In genomic region chr11:85663781-85664560, GRCh38 we compare ENCODE assay signal across 8 cellular contexts. TPM values are rescaled to one million over a fixed set of nuclear protein-coding genes. Genes with fewer than 3 reads are reported as not detected.
DNase-seq lines count a peak whose midpoint lies in the region; ATAC-seq and TF ChIP-seq lines count a peak whose summit lies in the region.

No MANE protein-coding gene starts in this region.

- in situ Hi-C loops in GM23248 (cut with MboI): no loop called here

- H3K9ac ChIP-seq in GM23248 (peak overlapping the region; percentile 99), SK-N-MC (ENCODE audit: insufficient read length) (peak overlapping the region; percentile 99), parathyroid adenoma (peak overlapping the region; percentile 98)

- peak; percentile 85 for ATAC-seq in Right ventricle myocardium superior (ENCODE audit: poor library complexity)

- H3K27ac ChIP-seq in GM23248 (peak overlapping the region; percentile 99), KOPT-K1 (ENCODE audit: low read depth, low read length, poor library complexity, severe bottlenecking) (peak overlapping the region; percentile 97), SK-N-MC (peak overlapping the region; percentile 87; the same call in 1 of the 2 replicates), parathyroid adenoma (peak overlapping the region; percentile 96)

- peaks cover 16% of the 10 kb centered on the region; the same call in 1 of the 2 replicates for H4K20me1 ChIP-seq in GM23248 (ENCODE audit: insufficient read depth)

- peaks cover 19% of the 10 kb centered on the region for H3K36me3 Mint-ChIP-seq in activated naive CD4-positive, alpha-beta T cell treated with anti-CD3 and anti-CD28 coated beads, Interleukin-2, amount 50 U/mL, for 24 hours
- peaks cover 35% of the 10 kb centered on the region for H3K36me3 Mint-ChIP-seq in type B pancreatic cell

- 1 to 2% methylated on average over 63 to 70 of the region's 70 CpGs for WGBS in GM23248 (ENCODE audit: low coverage in 1 of 2, low lambda C conversion rate in 2 of 2, missing lambda C conversion rate in 2 of 2), 2 experiments

- H3K36me3 ChIP-seq in GM23248 (ENCODE audit: low read depth): peaks cover 26% of the 10 kb centered on the region
- H3K36me3 ChIP-seq in KOPT-K1 (ENCODE audit: insufficient read depth, low read length): peaks cover 44% of the 10 kb centered on the region
- H3K36me3 ChIP-seq in SK-N-MC (ENCODE audit: insufficient read depth, low read length): peaks cover 51% of the 10 kb centered on the region
- no peaks in the 10 kb centered on the region for H3K36me3 ChIP-seq in parathyroid adenoma (ENCODE audit: control insufficient read depth, insufficient read depth, low read length)

- no peaks in the 10 kb centered on the region for H3K27me3 ChIP-seq in GM23248 (replicated peaks; ENCODE audit: insufficient read depth)
- no peaks in the 10 kb centered on the region for H3K27me3 ChIP-seq in parathyroid adenoma (ENCODE audit: control insufficient read depth, insufficient read depth, low read length)

- H3K4me1 Mint-ChIP-seq in activated naive CD4-positive, alpha-beta T cell treated with anti-CD3 and anti-CD28 coated beads, Interleukin-2, amount 50 U/mL, for 24 hours: peaks cover 44% of the 10 kb centered on the region
- H3K4me1 Mint-ChIP-seq in type B pancreatic cell (ENCODE audit: unreplicated experiment): peaks cover 31% of the 10 kb centered on the region

- DNase-seq in GF-D8 (lab: John Stamatoyannopoulos, UW) (peak; percentile 47), GM23248 (peak; percentile 75), SK-N-MC (ENCODE audit: low read depth, low spot score) (no peak), Right ventricle myocardium superior (peak; percentile 89), type B pancreatic cell (ENCODE audit: extremely low spot score, unreplicated experiment) (peak; percentile 78)

- H3K4me1 ChIP-seq in GM23248 (ENCODE audit: insufficient read depth) (peaks cover 30% of the 10 kb centered on the region), parathyroid adenoma (peaks cover 6% of the 10 kb centered on the region)

- H3K79me2 ChIP-seq in GM23248 (ENCODE audit: insufficient read depth): peaks cover 59% of the 10 kb centered on the region
- peaks cover 2% of the 10 kb centered on the region for H3K79me2 ChIP-seq in parathyroid adenoma

- H3K27me3 Mint-ChIP-seq in activated naive CD4-positive, alpha-beta T cell treated with anti-CD3 and anti-CD28 coated beads, Interleukin-2, amount 50 U/mL, for 24 hours: no peaks in the 10 kb centered on the region
- H3K27me3 Mint-ChIP-seq in type B pancreatic cell: no peaks in the 10 kb centered on the region

- peak overlapping the region; percentile 96 for H3K4me2 ChIP-seq in GM23248 (ENCODE audit: unreplicated experiment)
- H3K4me2 ChIP-seq in parathyroid adenoma (ENCODE audit: low read length): peak overlapping the region; percentile 81

- peak overlapping the region; percentile 99 for H3K4me3 Mint-ChIP-seq in activated naive CD4-positive, alpha-beta T cell treated with anti-CD3 and anti-CD28 coated beads, Interleukin-2, amount 50 U/mL, for 24 hours
- H3K4me3 Mint-ChIP-seq in type B pancreatic cell: peak overlapping the region; percentile 96

- H3K9me3 Mint-ChIP-seq in activated naive CD4-positive, alpha-beta T cell treated with anti-CD3 and anti-CD28 coated beads, Interleukin-2, amount 50 U/mL, for 24 hours: no peaks in the 10 kb centered on the region
- no peaks in the 10 kb centered on the region for H3K9me3 Mint-ChIP-seq in type B pancreatic cell

- H3K9me3 ChIP-seq in GM23248 (ENCODE audit: low read depth) (no peaks in the 10 kb centered on the region), KOPT-K1 (ENCODE audit: insufficient read depth, low read length, poor library complexity, severe bottlenecking) (no peaks in the 10 kb centered on the region), SK-N-MC (ENCODE audit: low read depth, low read length) (no peaks in the 10 kb centered on the region), parathyroid adenoma (ENCODE audit: control insufficient read depth, low read length) (no peaks in the 10 kb centered on the region)

- 0 out of 2 replicates have a peak, but pooled peaks cover 14% of the 10 kb centered on the region for H3F3A ChIP-seq in GM23248 (ENCODE audit: insufficient read depth)

- H3K27ac Mint-ChIP-seq in activated naive CD4-positive, alpha-beta T cell treated with anti-CD3 and anti-CD28 coated beads, Interleukin-2, amount 50 U/mL, for 24 hours: peak overlapping the region; percentile 99
- peak overlapping the region; percentile 96 for H3K27ac Mint-ChIP-seq in type B pancreatic cell

- H2AFZ ChIP-seq in GM23248 (peak overlapping the region; percentile 89), parathyroid adenoma (peak overlapping the region; percentile 84)

- H3K4me3 ChIP-seq in GM23248 (peak overlapping the region; percentile 87), SK-N-MC (peak overlapping the region; percentile 84), parathyroid adenoma (ENCODE audit: low read depth, low read length) (peak overlapping the region; percentile 80)

- intact Hi-C loops in Right ventricle myocardium superior (cut with DNase I): loop anchor here (2.0 kb wide), 1 partner anchor 35 kb away; the partner anchor contains the start of gene TMEM126B

- peak; percentile 63 for TF ChIP-seq CTCF in parathyroid adenoma (IDR thresholded peaks at IDR 0.05)
- peak; percentile 63 for TF ChIP-seq CTCF in type B pancreatic cell (conservative IDR thresholded peaks at IDR 0.05)

- H3K9me2 ChIP-seq in GM23248 (ENCODE audit: insufficient read depth): no peaks in the 10 kb centered on the region

RNA-seq across cellular contexts. Expression of gene CREBZF, which starts 1.0 kb away (rescaled TPM):
- 27.6 and 43.8 TPM in 2 replicates for total RNA-seq in GM23248 (2014; rRNA removed; shearing (Covaris generic))
- 10.8 and 15.0 TPM in 2 replicates for polyA plus RNA-seq in GM23248 (2016; fragmentation: Nextera tagmentation; extraction: Ambion mirVana)
- 11.2 TPM for total RNA-seq in Right ventricle myocardium superior
- total RNA-seq in type B pancreatic cell (ENCODE audit: low replicate concordance): 43.2 and 55.7 TPM in 2 replicates

RNA-seq across cellular contexts. Expression of gene TMEM126A, which starts 16.2 kb away (rescaled TPM):
- 21.5 and 22.9 TPM in 2 replicates for total RNA-seq in GM23248 (2014; rRNA removed; shearing (Covaris generic))
- polyA plus RNA-seq in GM23248 (2016; fragmentation: Nextera tagmentation; extraction: Ambion mirVana): 64.0 and 69.8 TPM in 2 replicates
- total RNA-seq in Right ventricle myocardium superior: 76.1 TPM
- total RNA-seq in type B pancreatic cell (ENCODE audit: low replicate concordance): 22.7 and 25.6 TPM in 2 replicates

RNA-seq across cellular contexts. Expression of gene CCDC89, which starts 22.0 kb away (rescaled TPM):
- total RNA-seq in GM23248 (2014; rRNA removed; shearing (Covaris generic)): 2.8 and 4.4 TPM in 2 replicates
- 3.7 and 4.6 TPM in 2 replicates for polyA plus RNA-seq in GM23248 (2016; fragmentation: Nextera tagmentation; extraction: Ambion mirVana)
- total RNA-seq in Right ventricle myocardium superior (0.97 TPM), type B pancreatic cell (ENCODE audit: low replicate concordance) (0.19 and 0.77 TPM in 2 replicates)

RNA-seq across cellular contexts. Expression of gene TMEM126B, which starts 35.6 kb away (rescaled TPM):
- total RNA-seq in GM23248 (2014; rRNA removed; shearing (Covaris generic)): 52.2 and 60.1 TPM in 2 replicates
- polyA plus RNA-seq in GM23248 (2016; fragmentation: Nextera tagmentation; extraction: Ambion mirVana): 53.6 and 54.9 TPM in 2 replicates
- 61.6 TPM for total RNA-seq in Right ventricle myocardium superior
- total RNA-seq in type B pancreatic cell (ENCODE audit: low replicate concordance): 31.2 and 46.7 TPM in 2 replicates

RNA-seq across cellular contexts. Expression of gene DLG2, which starts 36.8 kb away (rescaled TPM):
- 1.7 and 9.0 TPM in 2 replicates for total RNA-seq in GM23248 (2014; rRNA removed; shearing (Covaris generic))
- 1.1 and 1.2 TPM in 2 replicates for polyA plus RNA-seq in GM23248 (2016; fragmentation: Nextera tagmentation; extraction: Ambion mirVana)
- total RNA-seq in Right ventricle myocardium superior: 6.1 TPM
- total RNA-seq in type B pancreatic cell (ENCODE audit: low replicate concordance): 2.3 and 5.9 TPM in 2 replicates
